Comparison of ENCODE assay signal across 9 cellular contexts in genomic region chr1:39900662-39901485, GRCh38. TPM values are rescaled to one million over a fixed set of nuclear protein-coding genes. Genes with fewer than 3 reads are reported as not detected.
DNase-seq lines count a peak whose midpoint lies in the region; ATAC-seq and TF ChIP-seq lines count a peak whose summit lies in the region.
"Had no signal": no experiment of that assay in that cellular context is flagged by ENCODE, and none has a peak within 500 bp of the region (broad histone marks: within the 10 kb centered on the region; RNA-seq: fewer than 3 reads in every experiment).

No MANE protein-coding gene starts in this region.

- intact Hi-C loops in activated CD4-positive, alpha-beta T cell treated with anti-CD3 and anti-CD28 coated beads for 36 hours (cut with DNase I, micrococcal nuclease): loop anchor here in 1 of 2 experiments (5.0 kb wide), 1 partner anchor 71 kb away; no protein-coding TSS in a partner anchor
- intact Hi-C loops in spleen (cut with DNase I; ENCODE audit: low total_unique reads): no loop called here

- peaks cover 2% of the 10 kb centered on the region for H3K4me1 Mint-ChIP-seq in activated CD4-positive, alpha-beta T cell treated with anti-CD3 and anti-CD28 coated beads for 36 hours
- H3K4me1 Mint-ChIP-seq in activated naive CD8-positive, alpha-beta T cell treated with anti-CD3 and anti-CD28 coated beads, Interleukin-2, amount 50 U/mL, for 24 hours: peaks cover 6% of the 10 kb centered on the region

- H3K27ac Mint-ChIP-seq in activated CD4-positive, alpha-beta T cell treated with anti-CD3 and anti-CD28 coated beads for 36 hours: no peak overlapping the region
- no peak overlapping the region for H3K27ac Mint-ChIP-seq in activated naive CD8-positive, alpha-beta T cell treated with anti-CD3 and anti-CD28 coated beads, Interleukin-2, amount 50 U/mL, for 24 hours
- H3K27ac Mint-ChIP-seq: activated naive CD4-positive, alpha-beta T cell treated with anti-CD3 and anti-CD28 coated beads, Interleukin-2, amount 50 U/mL, for 72 hours had no signal

- TF ChIP-seq CTCF in spleen (IDR thresholded peaks at IDR 0.05 in 8 of 11, conservative IDR thresholded peaks at IDR 0.05 in 3 of 11): no peak

- peak overlapping the region; percentile 56 for H3K9ac ChIP-seq in iPS-18a (ENCODE audit: low read length)

- H3K4me3 Mint-ChIP-seq in activated CD4-positive, alpha-beta T cell treated with anti-CD3 and anti-CD28 coated beads for 36 hours: peak overlapping the region; percentile 61
- peak overlapping the region; percentile 55 for H3K4me3 Mint-ChIP-seq in activated naive CD8-positive, alpha-beta T cell treated with anti-CD3 and anti-CD28 coated beads, Interleukin-2, amount 50 U/mL, for 24 hours

- CTCF ChIA-PET in activated CD4-positive, alpha-beta T cell treated with anti-CD3 and anti-CD28 coated beads for 36 hours (lab: Charles Lee): interaction anchor here (0.6 to 2.5 kb wide), 10 partner anchors 9 to 440 kb away, joined by 3 to 18 read pairs (median 4); partner anchors contain the start of gene MFSD2A

- no peaks in the 10 kb centered on the region for H3K9me3 Mint-ChIP-seq in activated CD4-positive, alpha-beta T cell treated with anti-CD3 and anti-CD28 coated beads for 36 hours (ENCODE audit: low read depth)
- no peaks in the 10 kb centered on the region for H3K9me3 Mint-ChIP-seq in activated naive CD8-positive, alpha-beta T cell treated with anti-CD3 and anti-CD28 coated beads, Interleukin-2, amount 50 U/mL, for 24 hours
- H3K9me3 Mint-ChIP-seq: activated naive CD4-positive, alpha-beta T cell treated with anti-CD3 and anti-CD28 coated beads, Interleukin-2, amount 50 U/mL, for 72 hours had no signal

- H3K27me3 ChIP-seq in iPS-18a (ENCODE audit: control insufficient read depth, insufficient read depth, low read length) (peaks cover 32% of the 10 kb centered on the region), spleen (replicated peaks in 1 of 7) (peaks cover 4 to 97% (median 42%) of the 10 kb centered on the region in 7 donors)

- no peaks in the 10 kb centered on the region for H3K36me3 ChIP-seq in iPS-18a (ENCODE audit: control insufficient read depth, low read depth, low read length)
- H3K36me3 ChIP-seq in spleen: no peaks in the 10 kb centered on the region

- H3K4me1 ChIP-seq in iPS-18a (ENCODE audit: control insufficient read depth, low read depth, low read length): peaks cover 42% of the 10 kb centered on the region
- H3K4me1 ChIP-seq in spleen: peaks cover 5 to 26% (median 21%) of the 10 kb centered on the region in 6 donors

- H3K36me3 Mint-ChIP-seq in activated CD4-positive, alpha-beta T cell treated with anti-CD3 and anti-CD28 coated beads for 36 hours (ENCODE audit: low read depth): no peaks in the 10 kb centered on the region
- H3K36me3 Mint-ChIP-seq in activated naive CD8-positive, alpha-beta T cell treated with anti-CD3 and anti-CD28 coated beads, Interleukin-2, amount 50 U/mL, for 24 hours (ENCODE audit: low read depth): no peaks in the 10 kb centered on the region
- H3K36me3 Mint-ChIP-seq: activated naive CD4-positive, alpha-beta T cell treated with anti-CD3 and anti-CD28 coated beads, Interleukin-2, amount 50 U/mL, for 72 hours had no signal

- POLR2A ChIA-PET in activated CD4-positive, alpha-beta T cell treated with anti-CD3 and anti-CD28 coated beads for 36 hours (lab: Charles Lee): interaction anchor here (0.5 to 0.6 kb wide), 2 partner anchors 11 to 46 kb away, joined by 3 to 4 read pairs; no protein-coding TSS in a partner anchor

- peak; percentile 33 for DNase-seq in activated CD4-positive, alpha-beta T cell treated with anti-CD3 and anti-CD28 coated beads for 36 hours
- no peak for DNase-seq in activated CD4-positive, alpha-beta T cell treated with anti-CD3 and anti-CD28 coated beads, Interleukin-2, amount 50 U/mL, for 1 hour
- DNase-seq in NCI-H1694 (lab: John Stamatoyannopoulos, UW): peak; percentile 100
- peak; percentile 15 for DNase-seq in activated naive CD8-positive, alpha-beta T cell treated with anti-CD3 and anti-CD28 coated beads, Interleukin-2, amount 50 U/mL, for 24 hours
- DNase-seq in spleen: no peak
- no peak for DNase-seq in GDM1 (lab: John Stamatoyannopoulos, UW)
- DNase-seq in GF-D8 (lab: John Stamatoyannopoulos, UW): no peak

- WGBS in spleen, 5 donors: 6 to 13% (median 8%) methylated on average over 15 to 68 of the region's 68 CpGs

- peaks cover 50% of the 10 kb centered on the region for H3K27me3 Mint-ChIP-seq in activated CD4-positive, alpha-beta T cell treated with anti-CD3 and anti-CD28 coated beads for 36 hours
- peaks cover 61% of the 10 kb centered on the region for H3K27me3 Mint-ChIP-seq in activated naive CD8-positive, alpha-beta T cell treated with anti-CD3 and anti-CD28 coated beads, Interleukin-2, amount 50 U/mL, for 24 hours

- H3K9me3 ChIP-seq in iPS-18a (ENCODE audit: control insufficient read depth, low read depth, low read length): no peaks in the 10 kb centered on the region
- H3K9me3 ChIP-seq in spleen: no peaks in the 10 kb centered on the region

- H3K4me3 ChIP-seq in iPS-18a (ENCODE audit: low read length) (peak overlapping the region; percentile 62), spleen (peak overlapping the region; percentile 60 to 88 (median 64))

- TF ChIP-seq POLR2A in spleen (IDR thresholded peaks at IDR 0.05): no peak

- ATAC-seq in activated CD4-positive, alpha-beta T cell treated with anti-CD3 and anti-CD28 coated beads for 36 hours: no peak
- peak; percentile 4 for ATAC-seq in activated naive CD8-positive, alpha-beta T cell treated with anti-CD3 and anti-CD28 coated beads, Interleukin-2, amount 50 U/mL, for 24 hours

- H3K27ac ChIP-seq in iPS-18a (ENCODE audit: low read length) (no peak overlapping the region), spleen (peak overlapping the region in 3 of 8 donors; percentile 24 to 58 (median 49))

RNA-seq across cellular contexts. Expression of gene MYCL, which starts 0.8 kb away (rescaled TPM):
- total RNA-seq in activated CD4-positive, alpha-beta T cell treated with anti-CD3 and anti-CD28 coated beads for 36 hours: under 1 TPM; 0.11 to 0.16 TPM
- 1 to 10 TPM; 1.0 to 7.3 (median 5.5) TPM for total RNA-seq in spleen
- polyA plus RNA-seq in spleen: 1 to 10 TPM in 2 of 3 donors, under 1 TPM in 1; 0.90 to 1.2 (median 1.2) TPM

RNA-seq across cellular contexts. Expression of gene TRIT1, which starts 17.6 kb away (rescaled TPM):
- 10 to 100 TPM; 31.4 to 51.7 TPM for total RNA-seq in activated CD4-positive, alpha-beta T cell treated with anti-CD3 and anti-CD28 coated beads for 36 hours
- 10 to 100 TPM; 13.9 to 21.4 (median 18.3) TPM for total RNA-seq in spleen
- 10 to 100 TPM; 13.0 to 14.7 (median 14.1) TPM for polyA plus RNA-seq in spleen

RNA-seq across cellular contexts. Expression of gene MFSD2A, which starts 54.1 kb away (rescaled TPM):
- total RNA-seq in activated CD4-positive, alpha-beta T cell treated with anti-CD3 and anti-CD28 coated beads for 36 hours: 10 to 100 TPM in 1 of 2 experiments, 1 to 10 TPM in 1; 8.8 to 12.8 TPM
- 1 to 10 TPM in 6 of 7 donors, under 1 TPM in 1; 0.88 to 7.1 (median 4.2) TPM for total RNA-seq in spleen
- 1 to 10 TPM; 1.8 to 4.1 (median 2.2) TPM for polyA plus RNA-seq in spleen

Comparison
In these comparisons a context has a peak if more than half of its experiments do, and no peak if none do; other contexts are left out.
1. DNase-seq: peak in activated CD4-positive, alpha-beta T cell treated with anti-CD3 and anti-CD28 coated beads for 36 hours (single experiment), NCI-H1694 (single experiment) and activated naive CD8-positive, alpha-beta T cell treated with anti-CD3 and anti-CD28 coated beads, Interleukin-2, amount 50 U/mL, for 24 hours (single experiment); none in activated CD4-positive, alpha-beta T cell treated with anti-CD3 and anti-CD28 coated beads, Interleukin-2, amount 50 U/mL, for 1 hour (single experiment), spleen (single experiment), GDM1 (single experiment) and GF-D8 (single experiment).